ENCODE assay signal across 21 cellular contexts in the genomic region with DNA sequence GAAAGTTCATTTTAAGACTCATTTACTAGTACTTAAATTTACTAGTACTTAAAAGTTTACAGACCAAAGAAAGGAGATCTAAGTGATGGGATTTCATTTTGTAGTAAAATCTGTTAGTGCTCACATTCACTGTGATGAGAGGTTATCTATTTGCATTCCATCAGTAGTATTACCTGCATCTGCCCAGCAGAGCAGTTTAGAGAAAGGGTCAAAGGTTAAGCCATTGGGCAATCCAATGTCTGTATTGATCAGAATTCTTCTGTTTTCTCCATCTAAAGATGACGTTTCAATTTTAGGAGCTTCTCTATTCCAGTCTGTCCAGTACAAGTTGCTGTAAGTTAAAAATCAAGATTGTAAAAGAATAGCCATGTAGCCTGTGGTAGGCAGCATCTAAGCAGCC. TPM values are rescaled to one million over a fixed set of nuclear protein-coding genes. Genes with fewer than 3 reads are reported as not detected.
DNase-seq lines count a peak whose midpoint lies in the region; ATAC-seq, FAIRE-seq and TF ChIP-seq lines count a peak whose summit lies in the region.
"Had no signal": no experiment of that assay in that cellular context is flagged by ENCODE, and none has a peak within 500 bp of the region (broad histone marks: within the 10 kb centered on the region; RNA-seq: fewer than 3 reads in every experiment).

No MANE protein-coding gene starts in this region.

- H3K79me2 ChIP-seq in GM23338 (replicated peaks; ENCODE audit: insufficient read depth) (no peaks in the 10 kb centered on the region; the same call in 1 of the 2 replicates), GM12878 (ENCODE audit: control insufficient read depth, insufficient read depth, low read length) (no peaks in the 10 kb centered on the region), HepG2 (ENCODE audit: insufficient read depth, low read length) (no peaks in the 10 kb centered on the region)

- TF ChIP-seq CTCF in GM23338 (conservative IDR thresholded peaks at IDR 0.05; ENCODE audit: low read depth in 2 of 2) (no peak), GM12878 (IDR thresholded peaks at IDR 0.05 in 2 of 3, conservative IDR thresholded peaks at IDR 0.05 in 1 of 3; ENCODE audit: control insufficient read depth in 2 of 3, extremely low read depth in 1 of 3, insufficient read depth in 1 of 3, low read depth in 3 of 3, low read length in 3 of 3) (no peak), HepG2 (CRISPR knock-in tag; IDR thresholded peaks at IDR 0.05) (no peak), upper lobe of right lung (IDR thresholded peaks at IDR 0.05) (no peak), mesothelial cell of epicardium (IDR thresholded peaks at IDR 0.05; ENCODE audit: unreplicated experiment) (no peak)

- RAD21 ChIA-PET in GM12878 (lab: Charles Lee; ENCODE audit: unreplicated experiment), result no interaction called here

- H3K9me3 Mint-ChIP-seq in GM23338, result no peaks in the 10 kb centered on the region
- H3K9me3 Mint-ChIP-seq in stimulated activated effector memory CD8-positive, alpha-beta T cell treated with anti-CD3 and anti-CD28 coated beads, Interleukin-12 subunit alpha, Interleukin-12 subunit beta, amount 100 ng/mL, for 72 hours, result no peaks in the 10 kb centered on the region
- no peaks in the 10 kb centered on the region for H3K9me3 Mint-ChIP-seq in mesothelial cell of epicardium
- H3K9me3 Mint-ChIP-seq: CD14-positive monocyte; CD8-positive, alpha-beta T cell had no signal

- 97% methylated on average over 1 of the region's 1 CpG for WGBS in GM12878 (ENCODE audit: insufficient coverage, insufficient replicate concordance, low lambda C conversion rate, missing lambda C conversion rate)
- 56% methylated on average over 1 of the region's 1 CpG for WGBS in HepG2 (ENCODE audit: low lambda C conversion rate)

- H3K4me3 Mint-ChIP-seq in GM23338, result no peak overlapping the region
- no peak overlapping the region for H3K4me3 Mint-ChIP-seq in stimulated activated effector memory CD8-positive, alpha-beta T cell treated with anti-CD3 and anti-CD28 coated beads, Interleukin-12 subunit alpha, Interleukin-12 subunit beta, amount 100 ng/mL, for 72 hours
- no peak overlapping the region for H3K4me3 Mint-ChIP-seq in mesothelial cell of epicardium
- H3K4me3 Mint-ChIP-seq: CD14-positive monocyte; CD8-positive, alpha-beta T cell had no signal

- POLR2A ChIA-PET in GM12878 (lab: Charles Lee), result no interaction called here
- POLR2A ChIA-PET in HepG2 (lab: Yijun Ruan, JAX), result no interaction called here

- peaks cover 7% of the 10 kb centered on the region; the same call in 2 of the 3 replicates for H3K4me1 Mint-ChIP-seq in GM23338
- H3K4me1 Mint-ChIP-seq in stimulated activated effector memory CD8-positive, alpha-beta T cell treated with anti-CD3 and anti-CD28 coated beads, Interleukin-12 subunit alpha, Interleukin-12 subunit beta, amount 100 ng/mL, for 72 hours, result no peaks in the 10 kb centered on the region
- H3K4me1 Mint-ChIP-seq in mesothelial cell of epicardium, result no peaks in the 10 kb centered on the region
- H3K4me1 Mint-ChIP-seq: CD14-positive monocyte had no signal

- no peaks in the 10 kb centered on the region for H3K9me3 ChIP-seq in GM12878 (replicated peaks; ENCODE audit: control insufficient read depth, insufficient read depth, low read length)
- H3K9me3 ChIP-seq in HepG2 (ENCODE audit: low read length), result no peaks in the 10 kb centered on the region
- no peaks in the 10 kb centered on the region for H3K9me3 ChIP-seq in upper lobe of right lung
- H3K9me3 ChIP-seq: BLaER1 had no signal

- H3K27ac Mint-ChIP-seq in GM23338 (no peak overlapping the region), mesothelial cell of epicardium (no peak overlapping the region)
- peak overlapping the region; percentile 48 for H3K27ac Mint-ChIP-seq in stimulated activated effector memory CD8-positive, alpha-beta T cell treated with anti-CD3 and anti-CD28 coated beads, Interleukin-12 subunit alpha, Interleukin-12 subunit beta, amount 100 ng/mL, for 72 hours
- H3K27ac Mint-ChIP-seq: CD14-positive monocyte; CD8-positive, alpha-beta T cell had no signal

- H3K9ac ChIP-seq in GM12878 (ENCODE audit: control insufficient read depth, insufficient read depth, low read length) (no peak overlapping the region), HepG2 (ENCODE audit: insufficient read depth, low read depth, low read length) (no peak overlapping the region)
- H3K9ac ChIP-seq: BLaER1 had no signal

- H2AFZ ChIP-seq in GM23338, result no peak overlapping the region
- no peak overlapping the region for H2AFZ ChIP-seq in GM12878 (ENCODE audit: control insufficient read depth, low read depth, low read length)
- H2AFZ ChIP-seq in HepG2 (ENCODE audit: low read length), result no peak overlapping the region

- BruUV-seq in GM12878 (replicated peaks; lab: Mats Ljungman, UMichigan) (no TSS peak), HepG2 (replicated peaks; lab: Mats Ljungman, UMichigan) (no TSS peak)

- H3K4me1 ChIP-seq in GM23338 (ENCODE audit: insufficient read depth), result peaks cover 22% of the 10 kb centered on the region
- no peaks in the 10 kb centered on the region for H3K4me1 ChIP-seq in GM12878 (ENCODE audit: control insufficient read depth, insufficient read depth, low read length)
- H3K4me1 ChIP-seq in HepG2 (ENCODE audit: insufficient read depth, low read length), result 0 out of 2 replicates have a peak, but pooled peaks cover 6% of the 10 kb centered on the region
- H3K4me1 ChIP-seq in upper lobe of right lung, result no peaks in the 10 kb centered on the region

- H4K20me1 ChIP-seq in GM23338 (replicated peaks; ENCODE audit: insufficient read depth), result peaks cover 6% of the 10 kb centered on the region; the same call in 1 of the 2 replicates
- H4K20me1 ChIP-seq in GM12878 (ENCODE audit: control insufficient read depth, insufficient read depth), result no peaks in the 10 kb centered on the region; the same call in 1 of the 2 replicates
- H4K20me1 ChIP-seq in HepG2 (ENCODE audit: insufficient read depth, low read length), result no peaks in the 10 kb centered on the region

- H3K36me3 ChIP-seq in GM23338 (ENCODE audit: insufficient read depth) (peaks cover 51% of the 10 kb centered on the region), GM12878 (ENCODE audit: control insufficient read depth in 2 of 2, insufficient read depth in 2 of 2, low read length in 1 of 2) (peaks cover 18 to 48% of the 10 kb centered on the region in 2 experiments), HepG2 (replicated peaks in 1 of 2; ENCODE audit: control insufficient read depth in 1 of 2, insufficient read depth in 2 of 2, low read length in 2 of 2) (peaks cover 18 to 87% of the 10 kb centered on the region in 2 experiments), upper lobe of right lung (peaks cover 91% of the 10 kb centered on the region)

- H3K27me3 Mint-ChIP-seq in GM23338 (ENCODE audit: insufficient read depth, low read depth, poor library complexity) (peaks cover 4% of the 10 kb centered on the region), mesothelial cell of epicardium (ENCODE audit: low read depth) (no peaks in the 10 kb centered on the region)

- H3K4me3 ChIP-seq in GM23338 (no peak overlapping the region), GM12878 (no peak overlapping the region), HepG2 (replicated peaks in 1 of 3; ENCODE audit: insufficient read depth in 1 of 3, low read depth in 2 of 3, low read length in 3 of 3) (no peak overlapping the region), upper lobe of right lung (no peak overlapping the region)
- H3K4me3 ChIP-seq: BLaER1, K562 had no signal

- SMC1A ChIA-PET in GM12878 (lab: Charles Lee; ENCODE audit: uncharacterized antibody, unreplicated experiment), result interaction anchor here (6.1 kb wide), 1 partner anchor 13 kb away, joined by 33 read pairs; no protein-coding TSS in a partner anchor

- in situ Hi-C loops in GM12878 (cut with MboI) (no loop called here), HepG2 (cut with HindIII; ENCODE audit: extremely low pct_ligation_motif_present, low pct_unique_long_range_greater_than_20kb) (no loop called here)

- no peak for DNase-seq in GM23338 (ENCODE audit: low spot score)
- DNase-seq in GM12878 (ENCODE audit: low read depth, low spot score), result no peak
- DNase-seq in HepG2 (ENCODE audit: low spot score), result peak; percentile 15
- no peak for DNase-seq in stimulated activated effector memory CD8-positive, alpha-beta T cell treated with anti-CD3 and anti-CD28 coated beads, Interleukin-12 subunit alpha, Interleukin-12 subunit beta, amount 100 ng/mL, for 72 hours (ENCODE audit: low spot score in 2 of 2)
- DNase-seq in MV-4-11 (lab: John Stamatoyannopoulos, UW), result no peak
- DNase-seq in upper lobe of right lung, result no peak
- no peak for DNase-seq in mesothelial cell of epicardium (ENCODE audit: low spot score in 2 of 2, unreplicated experiment in 2 of 2)
- DNase-seq: Calu3; CD8-positive, alpha-beta T cell; DMS79 treated with DMSO at 0.1 percent for 48 hours; HCEC 1CT; IMR-90; Karpas-422 had no signal

- intact Hi-C loops in GM12878 (cut with micrococcal nuclease; ENCODE audit: unreplicated experiment) (no loop called here), HepG2 (cut with micrococcal nuclease; ENCODE audit: unreplicated experiment) (no loop called here), upper lobe of right lung (cut with DNase I) (no loop called here)

- no peak for TF ChIP-seq POLR2A in GM12878 (IDR thresholded peaks at IDR 0.05; ENCODE audit: low read depth, low read length)
- no peak for TF ChIP-seq POLR2A in HepG2 (IDR thresholded peaks at IDR 0.05; ENCODE audit: insufficient read depth in 1 of 2, low read depth in 2 of 2, low read length in 2 of 2)

- peak; percentile 21; the same call in 1 of the 3 replicates for ATAC-seq in GM23338
- no peak for ATAC-seq in GM12878
- ATAC-seq in HepG2, result peak; percentile 78
- no peak for ATAC-seq in stimulated activated effector memory CD8-positive, alpha-beta T cell treated with anti-CD3 and anti-CD28 coated beads, Interleukin-12 subunit alpha, Interleukin-12 subunit beta, amount 100 ng/mL, for 72 hours
- no peak for ATAC-seq in HG02884 (IDR thresholded peaks at IDR 0.05; ENCODE audit: unreplicated experiment)
- no peak for ATAC-seq in upper lobe of right lung
- ATAC-seq: CD8-positive, alpha-beta T cell; K562 had no signal

- 0 out of 2 replicates have a peak overlapping the region, but pooled peaks have one; percentile 16 for H3K4me2 ChIP-seq in GM23338
- no peak overlapping the region for H3K4me2 ChIP-seq in GM12878 (ENCODE audit: control insufficient read depth, insufficient read depth)
- no peak overlapping the region for H3K4me2 ChIP-seq in HepG2 (ENCODE audit: low read depth, low read length)
- H3K4me2 ChIP-seq: BLaER1 had no signal

- CTCF ChIA-PET in GM12878 (lab: Yijun Ruan, JAX), result interaction anchor here (1.0 to 4.3 kb wide), 3 partner anchors 12 to 64 kb away, joined by 3 to 24 read pairs (median 5); no protein-coding TSS in a partner anchor
- CTCF ChIA-PET in HepG2 (lab: Yijun Ruan, JAX; ENCODE audit: low intra/inter-chr PET ratio, low total read pairs), result no interaction called here

- H3K9me2 ChIP-seq in GM23338 (ENCODE audit: insufficient read depth), result no peaks in the 10 kb centered on the region

- FAIRE-seq in GM12878 (lab: Jason Lieb, UNC) (peak; percentile 13), HepG2 (lab: Jason Lieb, UNC) (no peak)
- FAIRE-seq: A204.1, GM12891, GM19239, H54, K562 had no signal

- H3K27ac ChIP-seq in GM23338 (ENCODE audit: low read depth) (no peak overlapping the region), GM12878 (ENCODE audit: control insufficient read depth, insufficient read depth) (no peak overlapping the region), HepG2 (ENCODE audit: extremely low read length, insufficient read depth, low read length) (no peak overlapping the region), upper lobe of right lung (no peak overlapping the region)
- H3K27ac ChIP-seq: BLaER1 had no signal

- H3K27me3 ChIP-seq in GM23338 (ENCODE audit: insufficient read depth) (no peaks in the 10 kb centered on the region), GM12878 (replicated peaks in 1 of 2; ENCODE audit: control insufficient read depth in 2 of 2, insufficient read depth in 2 of 2, low read length in 1 of 2) (no peaks in the 10 kb centered on the region), HepG2 (ENCODE audit: control insufficient read depth in 1 of 2, insufficient read depth in 2 of 2, low read length in 2 of 2) (no peaks in the 10 kb centered on the region), upper lobe of right lung (no peaks in the 10 kb centered on the region)
- H3K27me3 ChIP-seq: BLaER1 had no signal

- no peaks in the 10 kb centered on the region for H3F3A ChIP-seq in GM23338 (replicated peaks; ENCODE audit: low read depth)

- TF ChIP-seq RAD21 in GM12878 (IDR thresholded peaks at IDR 0.05; ENCODE audit: insufficient read depth, low read depth, low read length) (no peak), HepG2 (CRISPR knock-in tag; IDR thresholded peaks at IDR 0.05) (no peak)

- H3K36me3 Mint-ChIP-seq in GM23338 (ENCODE audit: low read depth), result peaks cover 77% of the 10 kb centered on the region
- peaks cover 95% of the 10 kb centered on the region for H3K36me3 Mint-ChIP-seq in stimulated activated effector memory CD8-positive, alpha-beta T cell treated with anti-CD3 and anti-CD28 coated beads, Interleukin-12 subunit alpha, Interleukin-12 subunit beta, amount 100 ng/mL, for 72 hours
- peaks cover 49% of the 10 kb centered on the region for H3K36me3 Mint-ChIP-seq in mesothelial cell of epicardium

- TF ChIP-seq EP300 in GM12878 (IDR thresholded peaks at IDR 0.05; ENCODE audit: borderline replicate concordance in 1 of 2, control insufficient read depth in 1 of 2, low read depth in 2 of 2, low read length in 2 of 2) (no peak), HepG2 (IDR thresholded peaks at IDR 0.05; ENCODE audit: low read depth in 2 of 2, low read length in 2 of 2) (no peak), HepG2 (CRISPR knock-in tag; IDR thresholded peaks at IDR 0.05; ENCODE audit: borderline replicate concordance) (no peak)

RNA-seq across cellular contexts. Expression of gene RTRAF, which starts 18.3 kb away (rescaled TPM):
- total RNA-seq in GM23338 (2014; rRNA removed; shearing (Covaris generic)), result 150 and 184 TPM in 2 replicates
- polyA plus RNA-seq in GM23338 (2016; fragmentation: Nextera tagmentation; extraction: Ambion mirVana) (715 and 729 TPM in 2 replicates), GM12878 (2011; rRNA removed) (333 and 409 TPM in 2 replicates), GM12878 (2014; fragmentation: Illumina TruSeq; extraction: Trizol) (331 and 366 TPM in 2 replicates), GM12878 (2014; fragmentation: Nextera tagmentation; extraction: Ambion mirVana) (100 to 1,000 TPM; 358 to 395 TPM), GM12878 (2014; rRNA removed) (328 and 371 TPM in 2 replicates), GM12878 (2016; fragmentation: Nextera tagmentation; extraction: Ambion mirVana) (100 to 1,000 TPM; 512 to 540 TPM), HepG2 (2011; rRNA removed) (118 and 137 TPM in 2 replicates)
- total RNA-seq in GM12878 (2013; cell fraction: nucleolus; rRNA removed), result 47.2 and 48.0 TPM in 2 replicates
- total RNA-seq in GM12878 (2014; rRNA removed) (336 and 339 TPM in 2 replicates), GM12878 (2014; rRNA removed; fragmentation: Illumina TruSeq; extraction: Trizol) (385 and 416 TPM in 2 replicates), GM12878 (2021) (248 and 265 TPM in 2 replicates), HepG2 (2016; rRNA removed; fragmentation: Illumina TruSeq; extraction: Trizol) (258 and 374 TPM in 2 replicates), upper lobe of right lung (104 TPM), mesothelial cell of epicardium (183 to 197 TPM (median 193 TPM) in 3 replicates)
- polyA plus RNA-seq in GM12878 (2011; ENCODE audit: low read depth), result 131 TPM
- 73.1 and 85.9 TPM in 2 replicates for polyA plus RNA-seq in GM12878 (2011; cell fraction: cytosol; rRNA removed)
- 93.8 and 105 TPM in 2 replicates for polyA plus RNA-seq in GM12878 (2011; cell fraction: nucleus; rRNA removed)
- polyA plus RNA-seq in GM12878 (2012), result 275 and 280 TPM in 2 replicates
- 56.6 and 115 TPM in 2 replicates for polyA minus RNA-seq in GM12878 (2011; rRNA and poly(A)+ RNA removed)
- polyA minus RNA-seq in GM12878 (2011; cell fraction: cytosol; rRNA and poly(A)+ RNA removed), result 114 and 128 TPM in 2 replicates
- polyA minus RNA-seq in GM12878 (2011; cell fraction: nucleus; rRNA and poly(A)+ RNA removed), result 34.3 and 53.4 TPM in 2 replicates
- 42.9 and 47.7 TPM in 2 replicates for total RNA-seq in HepG2 (2016; cell fraction: cytosol; rRNA removed; fragmentation: Illumina TruSeq; extraction: Trizol; ENCODE audit: low read depth)
- total RNA-seq in HepG2 (2016; cell fraction: insoluble cytoplasmic fraction; rRNA removed; fragmentation: Illumina TruSeq; extraction: Trizol), result 255 and 390 TPM in 2 replicates
- total RNA-seq in HepG2 (2016; cell fraction: membrane; rRNA removed; fragmentation: Illumina TruSeq; extraction: Trizol), result 101 TPM in 2 replicates
- total RNA-seq in HepG2 (2016; cell fraction: nucleus; rRNA removed; fragmentation: Illumina TruSeq; extraction: Trizol), result 105 and 106 TPM in 2 replicates
- 25.5 and 41.9 TPM in 2 replicates for polyA plus RNA-seq in HepG2 (2011; cell fraction: cytosol; rRNA removed)
- polyA plus RNA-seq in HepG2 (2011; cell fraction: nucleus; rRNA removed), result 11.4 and 17.2 TPM in 2 replicates
- polyA plus RNA-seq in HepG2 (2012), result 154 and 171 TPM in 2 replicates
- 42.7 and 48.8 TPM in 2 replicates for polyA plus RNA-seq in HepG2 (2016; cell fraction: cytosol; fragmentation: Illumina TruSeq; extraction: Trizol; ENCODE audit: low read depth)
- 390 and 432 TPM in 2 replicates for polyA plus RNA-seq in HepG2 (2016; cell fraction: insoluble cytoplasmic fraction; fragmentation: Illumina TruSeq; extraction: Trizol; ENCODE audit: low read depth)
- polyA plus RNA-seq in HepG2 (2016; cell fraction: membrane; fragmentation: Illumina TruSeq; extraction: Trizol; ENCODE audit: low read depth), result 75.4 and 87.3 TPM in 2 replicates
- 144 and 145 TPM in 2 replicates for polyA plus RNA-seq in HepG2 (2016; cell fraction: nucleus; fragmentation: Illumina TruSeq; extraction: Trizol; ENCODE audit: insufficient read depth, low read depth)
- polyA minus RNA-seq in HepG2 (2011; rRNA and poly(A)+ RNA removed; ENCODE audit: low replicate concordance), result 32.5 and 95.8 TPM in 2 replicates
- polyA minus RNA-seq in HepG2 (2011; cell fraction: cytosol; rRNA and poly(A)+ RNA removed), result 80.3 and 89.3 TPM in 2 replicates
- 53.6 and 57.8 TPM in 2 replicates for polyA minus RNA-seq in HepG2 (2011; cell fraction: nucleus; rRNA and poly(A)+ RNA removed)

Comparison
In these comparisons a context has a peak if more than half of its experiments do, and no peak if none do; other contexts are left out.
1. ATAC-seq: peak in GM23338 (single experiment) and HepG2 (single experiment); none in GM12878 (single experiment), stimulated activated effector memory CD8-positive, alpha-beta T cell treated with anti-CD3 and anti-CD28 coated beads, Interleukin-12 subunit alpha, Interleukin-12 subunit beta, amount 100 ng/mL, for 72 hours (single experiment), HG02884 (single experiment) and upper lobe of right lung (single experiment).